Comparison of ENCODE assay signal across 8 cellular contexts in genomic region chr1:165257969-165258459, GRCh38.
A peak's percentile ranks its signal among the peaks of the same experiment; 100 is the strongest.
DNase-seq lines count a peak whose midpoint lies in the region; ATAC-seq, FAIRE-seq and TF ChIP-seq lines count a peak whose summit lies in the region.

No MANE protein-coding gene starts in this region.

- TF ChIP-seq CTCF in adrenal gland (IDR thresholded peaks at IDR 0.05) (peak; percentile 46 to 72 (median 65)), hepatocyte (IDR thresholded peaks at IDR 0.05; ENCODE audit: poor library complexity) (peak; percentile 62)

- no peak for FAIRE-seq in HTR-8/SVneo (lab: Jason Lieb, UNC)

- no peaks in the 10 kb centered on the region for H3K9me2 ChIP-seq in hepatocyte (replicated peaks; ENCODE audit: insufficient read depth)

- intact Hi-C loops in adrenal gland (cut with DNase I) = loop anchor here in 1 of 2 donors (10.0 kb wide), 1 partner anchor 337 kb away; no protein-coding TSS in a partner anchor

- H3K27ac ChIP-seq in adrenal gland (no peak overlapping the region), hepatocyte (no peak overlapping the region)

- H3K4me2 ChIP-seq in hepatocyte = no peak overlapping the region

- H3K27me3 ChIP-seq in adrenal gland (no peaks in the 10 kb centered on the region), hepatocyte (peaks cover 3% of the 10 kb centered on the region)

- TF ChIP-seq POLR2A in adrenal gland (IDR thresholded peaks at IDR 0.05) = no peak

- DNase-seq in COLO668 (lab: John Stamatoyannopoulos, UW; ENCODE audit: unreplicated experiment) = peak; percentile 95
- DNase-seq in GM19240 (ENCODE audit: insufficient read length, low spot score) = peak; percentile 28
- peak; percentile 15 for DNase-seq in HTR-8/SVneo (ENCODE audit: insufficient read length, low spot score)
- DNase-seq in NCI-H82 treated with DMSO at 0.1 percent for 48 hours (lab: John Stamatoyannopoulos, UW; ENCODE audit: unreplicated experiment) = peak; percentile 92
- DNase-seq in adrenal gland = peak; percentile 70 to 90 (median 77)
- DNase-seq in hepatocyte (ENCODE audit: low spot score) = peak; percentile 84
- peak; percentile 18 to 34 (median 29) for DNase-seq in stimulated activated CD4-positive, alpha-beta T cell treated with anti-CD3 and anti-CD28 coated beads, Interleukin-12 subunit alpha, Interleukin-12 subunit beta, amount 100 ng/mL, for 48 hours (ENCODE audit: low read depth in 2 of 3, low spot score in 1 of 3)

- no peak overlapping the region for H3K4me3 ChIP-seq in adrenal gland
- H3K4me3 ChIP-seq in hepatocyte = no peak overlapping the region

- H3K9me3 ChIP-seq in adrenal gland (replicated peaks in 1 of 3) (no peaks in the 10 kb centered on the region), hepatocyte (ENCODE audit: low read depth) (no peaks in the 10 kb centered on the region)

- no peaks in the 10 kb centered on the region for H4K20me1 ChIP-seq in hepatocyte (ENCODE audit: insufficient read depth, poor library complexity, severe bottlenecking)

- no peaks in the 10 kb centered on the region for H3K79me2 ChIP-seq in hepatocyte

- 21 to 38% (median 30%) methylated on average over 3 of the region's 3 CpGs for WGBS in adrenal gland, 4 donors
- WGBS in hepatocyte (ENCODE audit: low lambda C conversion rate, missing lambda C conversion rate) = 40% methylated on average over 3 of the region's 3 CpGs

- H3K4me1 ChIP-seq in adrenal gland (replicated peaks in 1 of 2) (no peaks in the 10 kb centered on the region), hepatocyte (ENCODE audit: insufficient read depth) (no peaks in the 10 kb centered on the region)

- ATAC-seq in HG02884 (IDR thresholded peaks at IDR 0.05; ENCODE audit: unreplicated experiment) = no peak

- H2AFZ ChIP-seq in hepatocyte = no peak overlapping the region

- H3K36me3 ChIP-seq in adrenal gland (replicated peaks in 1 of 2) = no peaks in the 10 kb centered on the region
- no peaks in the 10 kb centered on the region for H3K36me3 ChIP-seq in hepatocyte (replicated peaks; ENCODE audit: insufficient read depth, low read depth)

Comparison
In these comparisons a context has a peak if more than half of its experiments do, and no peak if none do; other contexts are left out.
1. DNase-seq: peak in every context shown above with its lines; median percentile 95 in COLO668; 92 in NCI-H82 treated with DMSO at 0.1 percent for 48 hours; 84 in hepatocyte; 77 in adrenal gland; 29 in stimulated activated CD4-positive, alpha-beta T cell treated with anti-CD3 and anti-CD28 coated beads, Interleukin-12 subunit alpha, Interleukin-12 subunit beta, amount 100 ng/mL, for 48 hours; 28 in GM19240; 15 in HTR-8/SVneo.